ENCODE assay signal across 8 cellular contexts in the genomic region with DNA sequence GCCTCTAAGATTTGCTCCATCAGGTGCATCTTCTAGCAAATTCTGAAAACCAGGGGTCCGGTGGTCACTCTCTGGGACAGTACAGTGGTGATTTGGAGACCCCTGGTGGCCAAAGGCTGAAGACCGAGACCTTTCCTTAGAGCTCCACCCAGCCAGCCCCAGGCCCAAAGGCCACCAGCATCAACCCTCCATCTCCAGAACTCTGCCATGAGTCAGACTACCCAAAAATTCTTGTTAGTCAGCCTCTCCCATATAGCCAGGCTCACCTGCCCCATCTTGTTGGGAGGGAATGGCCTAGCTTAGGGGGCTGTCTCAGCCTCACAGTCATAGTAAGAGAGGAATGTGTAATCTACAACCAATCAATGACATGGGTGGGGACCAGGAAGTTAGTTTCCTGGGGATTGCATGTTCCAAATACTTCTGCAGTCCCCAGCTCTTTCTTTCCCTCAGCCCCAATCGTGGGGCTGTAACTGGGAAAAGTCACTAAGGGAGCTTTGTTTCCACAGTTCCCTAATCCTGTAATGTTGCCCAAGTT. TPM values are rescaled to one million over a fixed set of nuclear protein-coding genes. Genes with fewer than 3 reads are reported as not detected.
DNase-seq lines count a peak whose midpoint lies in the region; ATAC-seq lines count a peak whose summit lies in the region.

No MANE protein-coding gene starts in this region.

- intact Hi-C loops in left cardiac atrium (cut with DNase I): loop anchor here in 1 of 2 donors (2.0 kb wide), 1 partner anchor 34 kb away; no protein-coding TSS in a partner anchor

- peaks cover 2% of the 10 kb centered on the region for H3K4me1 Mint-ChIP-seq in activated naive CD8-positive, alpha-beta T cell treated with anti-CD3 and anti-CD28 coated beads, Interleukin-2, amount 50 U/mL, for 24 hours

- peak; percentile 26 for DNase-seq in stimulated activated CD4-positive, alpha-beta T cell treated with anti-CD3 and anti-CD28 coated beads, Interleukin-12 subunit alpha, Interleukin-12 subunit beta, amount 100 ng/mL, for 4 hours
- DNase-seq in stimulated activated CD4-positive, alpha-beta T cell treated with anti-CD3 and anti-CD28 coated beads, Interleukin-4, amount 100 ng/mL, for 1 hour: no peak
- DNase-seq in NCI-H526 (lab: John Stamatoyannopoulos, UW): peak; percentile 41 to 83
- peak; percentile 65 for DNase-seq in activated naive CD8-positive, alpha-beta T cell treated with anti-CD3 and anti-CD28 coated beads, Interleukin-2, amount 50 U/mL, for 24 hours
- peak; percentile 61 for DNase-seq in left cardiac atrium
- DNase-seq in retina: peak; percentile 80

- peak; percentile 76 for ATAC-seq in activated naive CD8-positive, alpha-beta T cell treated with anti-CD3 and anti-CD28 coated beads, Interleukin-2, amount 50 U/mL, for 24 hours
- ATAC-seq in left cardiac atrium (peak; percentile 65 to 75), HG03469 (IDR thresholded peaks at IDR 0.05; ENCODE audit: unreplicated experiment) (no peak), GM21825 (IDR thresholded peaks at IDR 0.05; ENCODE audit: unreplicated experiment) (no peak)

- H3K27me3 Mint-ChIP-seq in activated naive CD8-positive, alpha-beta T cell treated with anti-CD3 and anti-CD28 coated beads, Interleukin-2, amount 50 U/mL, for 24 hours: no peaks in the 10 kb centered on the region

- no peak overlapping the region for H3K4me3 Mint-ChIP-seq in activated naive CD8-positive, alpha-beta T cell treated with anti-CD3 and anti-CD28 coated beads, Interleukin-2, amount 50 U/mL, for 24 hours

- H3K27ac Mint-ChIP-seq in activated naive CD8-positive, alpha-beta T cell treated with anti-CD3 and anti-CD28 coated beads, Interleukin-2, amount 50 U/mL, for 24 hours: peak overlapping the region; percentile 64

- H3K36me3 Mint-ChIP-seq in activated naive CD8-positive, alpha-beta T cell treated with anti-CD3 and anti-CD28 coated beads, Interleukin-2, amount 50 U/mL, for 24 hours (ENCODE audit: low read depth): peaks cover 12% of the 10 kb centered on the region

- no peaks in the 10 kb centered on the region for H3K9me3 Mint-ChIP-seq in activated naive CD8-positive, alpha-beta T cell treated with anti-CD3 and anti-CD28 coated beads, Interleukin-2, amount 50 U/mL, for 24 hours

RNA-seq across cellular contexts. Expression of a gene that starts 9.8 kb away (rescaled TPM):
- total RNA-seq in left cardiac atrium: 1 to 10 TPM; 3.8 to 4.2 TPM

RNA-seq across cellular contexts. Expression of a gene that starts 14.4 kb away (rescaled TPM):
- total RNA-seq in left cardiac atrium: 10 to 100 TPM; 53.3 to 64.2 TPM

RNA-seq across cellular contexts. Expression of a gene that starts 21.1 kb away (rescaled TPM):
- total RNA-seq in left cardiac atrium: 100 to 1,000 TPM; 251 to 270 TPM

RNA-seq across cellular contexts. Expression of a gene that starts 46.2 kb away (rescaled TPM):
- 10 to 100 TPM; 15.4 to 17.6 TPM for total RNA-seq in left cardiac atrium

RNA-seq across cellular contexts. Expression of a gene that starts 51.0 kb away (rescaled TPM):
- under 1 TPM in 1 of 2 donors, not detected in 1; 0.27 TPM for total RNA-seq in left cardiac atrium

Comparison
In these comparisons a context has a peak if more than half of its experiments do, and no peak if none do; other contexts are left out.
1. ATAC-seq: peak in activated naive CD8-positive, alpha-beta T cell treated with anti-CD3 and anti-CD28 coated beads, Interleukin-2, amount 50 U/mL, for 24 hours (single experiment) and left cardiac atrium (2 of 2); none in HG03469 (single experiment) and GM21825 (single experiment).